Comparison of ENCODE assay signal across 8 cellular contexts in the genomic region with DNA sequence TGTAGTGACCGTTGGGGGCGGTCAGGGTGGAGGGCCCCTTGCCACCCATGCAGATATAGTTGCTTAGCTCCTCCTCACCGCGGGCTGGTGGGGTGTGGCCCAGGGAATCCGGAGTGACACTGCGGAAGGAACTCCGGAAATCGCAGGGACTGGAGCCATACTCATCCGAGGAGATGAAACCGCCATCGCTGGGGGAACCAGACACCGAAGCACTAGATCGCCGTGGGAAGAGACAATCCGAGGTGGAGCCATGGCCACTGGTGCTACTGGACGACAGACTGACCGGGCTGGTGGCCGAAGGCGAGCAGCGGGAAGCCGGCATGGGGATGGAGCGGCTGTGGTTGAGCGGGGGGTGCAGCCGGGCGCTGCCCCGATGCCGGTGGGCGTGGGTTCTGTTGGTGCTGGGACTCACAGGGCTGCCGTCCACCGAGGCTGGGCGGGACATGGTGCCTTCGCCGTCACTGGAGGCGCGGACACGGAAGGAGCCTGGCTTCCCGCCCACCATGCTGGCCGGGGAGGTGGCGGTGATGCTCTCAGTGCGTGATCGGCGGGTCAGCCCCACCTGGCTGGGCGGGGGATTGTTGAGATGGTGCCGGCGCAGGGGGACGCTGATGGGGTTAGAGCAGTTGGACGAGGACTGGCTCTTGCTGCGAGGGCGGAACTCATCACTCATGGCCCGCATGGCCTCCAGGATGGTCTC.
DNase-seq lines count a peak whose midpoint lies in the region; ATAC-seq lines count a peak whose summit lies in the region.

No MANE protein-coding gene starts in this region.

- ATAC-seq in GM18517 (IDR thresholded peaks at IDR 0.05; ENCODE audit: unreplicated experiment) (no peak), GM21723 (IDR thresholded peaks at IDR 0.05; ENCODE audit: unreplicated experiment) (no peak)

- H3K4me3 ChIP-seq in duodenal mucosa (ENCODE audit: low read depth in 1 of 2, low read length in 2 of 2) (peak overlapping the region; percentile 77 to 84), mucosa of stomach (ENCODE audit: low read length) (no peak overlapping the region)

- H3K27me3 ChIP-seq in duodenal mucosa (ENCODE audit: control insufficient read depth in 1 of 2, insufficient read depth in 2 of 2, low read length in 2 of 2) (no peaks in the 10 kb centered on the region), mucosa of stomach (ENCODE audit: control insufficient read depth, insufficient read depth, low read length) (no peaks in the 10 kb centered on the region)

- H3K9me3 ChIP-seq in duodenal mucosa (ENCODE audit: control insufficient read depth in 1 of 2, low read length in 2 of 2) (no peaks in the 10 kb centered on the region), mucosa of stomach (ENCODE audit: control insufficient read depth, low read length) (no peaks in the 10 kb centered on the region)

- H3K9ac ChIP-seq in duodenal mucosa (ENCODE audit: low read depth in 1 of 2, low read length in 2 of 2) (peak overlapping the region; percentile 61 to 74), mucosa of stomach (ENCODE audit: low read length) (peak overlapping the region; percentile 74)

- H3K36me3 ChIP-seq in duodenal mucosa (ENCODE audit: control insufficient read depth in 1 of 2, insufficient read depth in 2 of 2, low read length in 2 of 2) (no peaks in the 10 kb centered on the region), mucosa of stomach (ENCODE audit: control insufficient read depth, insufficient read depth, low read length) (no peaks in the 10 kb centered on the region)

- H3K4me1 ChIP-seq in duodenal mucosa (ENCODE audit: control insufficient read depth in 1 of 2, insufficient read depth in 2 of 2, low read length in 2 of 2) (peaks cover 34 to 61% of the 10 kb centered on the region in 2 donors), mucosa of stomach (ENCODE audit: control insufficient read depth, insufficient read depth, low read length) (peaks cover 48% of the 10 kb centered on the region)

- peak; percentile 81 for DNase-seq in 8988T
- peak; percentile 50 for DNase-seq in HS-27A (ENCODE audit: low read depth)
- DNase-seq in stimulated activated CD4-positive, alpha-beta T cell treated with anti-CD3 and anti-CD28 coated beads, Interleukin-4, amount 100 ng/mL, for 24 hours = no peak
- DNase-seq in HPDE6-E6E7 (ENCODE audit: extremely low spot score) = no peak

- H3K27ac ChIP-seq in duodenal mucosa (ENCODE audit: low read depth, low read length) = peak overlapping the region; percentile 78

Comparison
In these comparisons a context has a peak if more than half of its experiments do, and no peak if none do; other contexts are left out.
1. DNase-seq: peak in 8988T (single experiment) and HS-27A (single experiment); none in stimulated activated CD4-positive, alpha-beta T cell treated with anti-CD3 and anti-CD28 coated beads, Interleukin-4, amount 100 ng/mL, for 24 hours (single experiment) and HPDE6-E6E7 (single experiment).